ENCODE assay signal across 8 cellular contexts in genomic region chr3:104564045-104564643, GRCh38.
DNase-seq lines count a peak whose midpoint lies in the region; ATAC-seq and TF ChIP-seq lines count a peak whose summit lies in the region.

No MANE protein-coding gene starts in this region.

- DNase-seq in CD1c-positive myeloid dendritic cell (ENCODE audit: extremely low spot score) (peak; percentile 75), HFF-Myc (ENCODE audit: extremely low read depth, low read depth) (peak; percentile 26), T-helper 17 cell (peak; percentile 14 to 42 (median 15)), astrocyte of the hippocampus (ENCODE audit: low read depth, low spot score) (peak; percentile 23), kidney tubule cell (ENCODE audit: low spot score) (peak; percentile 50)
- peak; percentile 5 to 31 for DNase-seq in stimulated activated CD8-positive, alpha-beta memory T cell treated with anti-CD3 and anti-CD28 coated beads, Interleukin-15, amount 100 ng/mL, for 48 hours (ENCODE audit: low read depth in 2 of 2)

- H3K4me3 Mint-ChIP-seq in T-helper 17 cell: no peak overlapping the region

- H3K4me3 ChIP-seq in HFF-Myc (replicated peaks; ENCODE audit: low read depth, low read length): no peak overlapping the region

- peaks cover 13% of the 10 kb centered on the region for H3K4me1 Mint-ChIP-seq in T-helper 17 cell

- no peaks in the 10 kb centered on the region for H3K9me3 ChIP-seq in T-helper 17 cell (ENCODE audit: control insufficient read depth, low read length, poor library complexity, severe bottlenecking)

- no peaks in the 10 kb centered on the region for H3K36me3 Mint-ChIP-seq in T-helper 17 cell (ENCODE audit: low read depth)

- peaks cover 10% of the 10 kb centered on the region for H3K27me3 Mint-ChIP-seq in T-helper 17 cell

- peak; percentile 72 for TF ChIP-seq CTCF in HFF-Myc (IDR thresholded peaks at IDR 0.05; ENCODE audit: low read depth, low read length, missing control alignments)

- ATAC-seq in T-helper 17 cell: peak; percentile 57
- no peak for ATAC-seq in HG03139 (IDR thresholded peaks at IDR 0.05; ENCODE audit: unreplicated experiment)
- no peak for ATAC-seq in HG02571 (IDR thresholded peaks at IDR 0.05; ENCODE audit: unreplicated experiment)

- no peak overlapping the region for H3K27ac Mint-ChIP-seq in T-helper 17 cell

Comparison
In these comparisons a context has a peak if more than half of its experiments do, and no peak if none do; other contexts are left out.
1. DNase-seq: peak in every context shown above with its lines; median percentile 75 in CD1c-positive myeloid dendritic cell; 50 in kidney tubule cell; 26 in HFF-Myc; 23 in astrocyte of the hippocampus; 18 in stimulated activated CD8-positive, alpha-beta memory T cell treated with anti-CD3 and anti-CD28 coated beads, Interleukin-15, amount 100 ng/mL, for 48 hours; 15 in T-helper 17 cell.